20 cellular contexts compared by ENCODE assay signal in the genomic region with DNA sequence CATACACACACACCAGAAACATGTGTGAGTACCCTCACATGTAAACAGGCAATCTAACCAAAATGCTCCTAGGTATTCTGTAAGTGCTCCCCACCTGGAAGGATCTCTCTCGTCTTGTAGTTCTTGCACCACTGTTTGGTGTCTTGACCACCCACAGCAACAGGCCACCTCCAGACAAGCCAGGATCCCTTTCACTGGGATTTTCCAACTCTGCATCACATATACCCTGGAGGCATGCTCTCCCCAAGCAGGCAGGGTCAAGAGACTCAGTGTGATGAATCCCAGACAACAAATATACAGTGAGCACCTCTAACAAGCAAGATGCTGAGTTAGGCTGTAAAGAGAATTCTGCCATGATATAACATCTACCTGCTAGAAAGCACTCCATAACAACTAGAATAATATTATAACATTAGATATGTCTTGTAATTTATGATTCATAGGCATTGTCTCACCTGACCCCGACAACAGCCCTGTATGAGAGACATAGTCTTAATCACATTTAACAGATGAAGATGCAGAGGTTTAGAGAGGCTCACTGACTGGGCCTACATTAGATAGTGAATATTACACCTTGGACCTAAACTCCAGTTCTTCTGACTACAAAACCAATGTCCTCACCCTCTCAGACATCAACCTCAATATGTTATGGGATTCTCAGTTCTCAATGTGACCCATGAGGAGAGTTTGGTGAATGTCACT.
A peak's percentile ranks its signal among the peaks of the same experiment; 100 is the strongest.
DNase-seq lines count a peak whose midpoint lies in the region; ATAC-seq and TF ChIP-seq lines count a peak whose summit lies in the region.
"Had no signal": no experiment of that assay in that cellular context is flagged by ENCODE, and none has a peak within 500 bp of the region (broad histone marks: within the 10 kb centered on the region; RNA-seq: fewer than 3 reads in every experiment).

No MANE protein-coding gene starts in this region.

- no peaks in the 10 kb centered on the region for H3K27me3 Mint-ChIP-seq in T-helper 2 cell treated with Interferon-gamma antibody and Interleukin-4, amounts not matched to agents 5 μg/mL and 100 μg/mL, for 36 hours (ENCODE audit: low read depth)
- H3K27me3 Mint-ChIP-seq in activated T-helper 2 cell treated with anti-CD3 and anti-CD28 coated beads, Interferon-gamma antibody, Interleukin-2, Interleukin-4, amounts not matched to agents 10 μg/mL and 5 μg/mL and 100 μg/mL, durations not matched to agents 14 hours and 24 hours and 36 hours (ENCODE audit: low read depth) = no peaks in the 10 kb centered on the region
- no peaks in the 10 kb centered on the region for H3K27me3 Mint-ChIP-seq in naive thymus-derived CD8-positive, alpha-beta T cell
- H3K27me3 Mint-ChIP-seq: activated naive CD8-positive, alpha-beta T cell had no signal

- H3K4me3 Mint-ChIP-seq in T-helper 2 cell treated with Interferon-gamma antibody and Interleukin-4, amounts not matched to agents 5 μg/mL and 100 μg/mL, for 36 hours = no peak overlapping the region
- H3K4me3 Mint-ChIP-seq in activated T-helper 2 cell treated with anti-CD3 and anti-CD28 coated beads, Interferon-gamma antibody, Interleukin-2, Interleukin-4, amounts not matched to agents 10 μg/mL and 5 μg/mL and 100 μg/mL, durations not matched to agents 14 hours and 24 hours and 36 hours (ENCODE audit: low read depth) = no peak overlapping the region
- H3K4me3 Mint-ChIP-seq in naive thymus-derived CD8-positive, alpha-beta T cell = no peak overlapping the region
- H3K4me3 Mint-ChIP-seq: activated naive CD8-positive, alpha-beta T cell had no signal

- POLR2A ChIA-PET in naive thymus-derived CD8-positive, alpha-beta T cell (lab: Charles Lee) = interaction anchor here (1.5 kb wide), 1 partner anchor 82 kb away, joined by 3 read pairs; no protein-coding TSS in a partner anchor

- intact Hi-C loops in activated T-helper 2 cell treated with anti-CD3 and anti-CD28 coated beads, Interferon-gamma antibody, Interleukin-2, Interleukin-4, amounts not matched to agents 10 μg/mL and 5 μg/mL and 100 μg/mL, durations not matched to agents 14 hours and 24 hours and 36 hours (cut with micrococcal nuclease) = no loop called here

- H3K9me3 Mint-ChIP-seq in T-helper 2 cell treated with Interferon-gamma antibody and Interleukin-4, amounts not matched to agents 5 μg/mL and 100 μg/mL, for 36 hours = peaks cover 20% of the 10 kb centered on the region
- peaks cover 22% of the 10 kb centered on the region for H3K9me3 Mint-ChIP-seq in activated T-helper 2 cell treated with anti-CD3 and anti-CD28 coated beads, Interferon-gamma antibody, Interleukin-2, Interleukin-4, amounts not matched to agents 10 μg/mL and 5 μg/mL and 100 μg/mL, durations not matched to agents 14 hours and 24 hours and 36 hours
- H3K9me3 Mint-ChIP-seq in naive thymus-derived CD8-positive, alpha-beta T cell = peaks cover 0 to 6% (median 0%) of the 10 kb centered on the region in 9 donors

- H3K36me3 Mint-ChIP-seq in T-helper 2 cell treated with Interferon-gamma antibody and Interleukin-4, amounts not matched to agents 5 μg/mL and 100 μg/mL, for 36 hours (ENCODE audit: low read depth) = peaks cover 10% of the 10 kb centered on the region
- H3K36me3 Mint-ChIP-seq in activated T-helper 2 cell treated with anti-CD3 and anti-CD28 coated beads, Interferon-gamma antibody, Interleukin-2, Interleukin-4, amounts not matched to agents 10 μg/mL and 5 μg/mL and 100 μg/mL, durations not matched to agents 14 hours and 24 hours and 36 hours (ENCODE audit: low read depth) = peaks cover 23% of the 10 kb centered on the region
- peaks cover 0 to 6% (median 0%) of the 10 kb centered on the region in 3 donors for H3K36me3 Mint-ChIP-seq in naive thymus-derived CD8-positive, alpha-beta T cell
- H3K36me3 Mint-ChIP-seq: activated naive CD8-positive, alpha-beta T cell had no signal

- no peak for ATAC-seq in naive thymus-derived CD8-positive, alpha-beta T cell
- no peak for ATAC-seq in HG03159 (IDR thresholded peaks at IDR 0.05; ENCODE audit: unreplicated experiment)
- no peak for ATAC-seq in HG02678 (IDR thresholded peaks at IDR 0.05; ENCODE audit: unreplicated experiment)
- ATAC-seq: left lobe of liver had no signal

- TF ChIP-seq POLR2A in erythroblast (IDR thresholded peaks at IDR 0.05; ENCODE audit: low read length) = no peak

- H3K27ac Mint-ChIP-seq in T-helper 2 cell treated with Interferon-gamma antibody and Interleukin-4, amounts not matched to agents 5 μg/mL and 100 μg/mL, for 36 hours = peak overlapping the region; percentile 38
- peak overlapping the region; percentile 30 for H3K27ac Mint-ChIP-seq in activated T-helper 2 cell treated with anti-CD3 and anti-CD28 coated beads, Interferon-gamma antibody, Interleukin-2, Interleukin-4, amounts not matched to agents 10 μg/mL and 5 μg/mL and 100 μg/mL, durations not matched to agents 14 hours and 24 hours and 36 hours
- H3K27ac Mint-ChIP-seq in naive thymus-derived CD8-positive, alpha-beta T cell = peak overlapping the region in 7 of 10 donors; percentile 8 to 66 (median 45)

- DNase-seq in T-helper 2 cell treated with Interferon-gamma antibody and Interleukin-4, amounts not matched to agents 5 μg/mL and 100 μg/mL, for 36 hours (ENCODE audit: low spot score) = no peak
- no peak for DNase-seq in T-helper 2 cell
- DNase-seq in EL = peak; percentile 38
- no peak for DNase-seq in activated T-helper 2 cell treated with anti-CD3 and anti-CD28 coated beads, Interferon-gamma antibody, Interleukin-2, Interleukin-4, amounts not matched to agents 10 μg/mL and 5 μg/mL and 100 μg/mL, durations not matched to agents 14 hours and 24 hours and 36 hours (ENCODE audit: low spot score)
- DNase-seq in naive thymus-derived CD8-positive, alpha-beta T cell = no peak
- no peak for DNase-seq in erythroblast (lab: John Stamatoyannopoulos, UW)
- DNase-seq: 8988T; activated CD8-positive, alpha-beta memory T cell treated with anti-CD3 and anti-CD28 coated beads, Interleukin-2, amount 50 U/mL, for 4 hours; cortex of kidney; esophagus squamous epithelium; gastrocnemius medialis; Karpas-422; NCI-H146; NCI-H2107; NCI-H774; stimulated activated naive CD4-positive, alpha-beta T cell treated with Interleukin-2 at 50 U/mL for 16 hours had no signal

- H3K4me1 Mint-ChIP-seq in T-helper 2 cell treated with Interferon-gamma antibody and Interleukin-4, amounts not matched to agents 5 μg/mL and 100 μg/mL, for 36 hours (ENCODE audit: low read depth) = peaks cover 22% of the 10 kb centered on the region
- H3K4me1 Mint-ChIP-seq in activated T-helper 2 cell treated with anti-CD3 and anti-CD28 coated beads, Interferon-gamma antibody, Interleukin-2, Interleukin-4, amounts not matched to agents 10 μg/mL and 5 μg/mL and 100 μg/mL, durations not matched to agents 14 hours and 24 hours and 36 hours (ENCODE audit: low read depth) = peaks cover 29% of the 10 kb centered on the region
- H3K4me1 Mint-ChIP-seq in naive thymus-derived CD8-positive, alpha-beta T cell = peaks cover 10 to 23% (median 17%) of the 10 kb centered on the region in 4 donors
